In genomic region chr3:37882711-37883110, GRCh38 we compare ENCODE assay signal across 20 cellular contexts. TPM values are rescaled to one million over a fixed set of nuclear protein-coding genes. Genes with fewer than 3 reads are reported as not detected.
DNase-seq lines count a peak whose midpoint lies in the region; ATAC-seq and TF ChIP-seq lines count a peak whose summit lies in the region.
"Had no signal": no experiment of that assay in that cellular context is flagged by ENCODE, and none has a peak within 500 bp of the region (broad histone marks: within the 10 kb centered on the region; RNA-seq: fewer than 3 reads in every experiment).

No MANE protein-coding gene starts in this region.

- H3F3A ChIP-seq in OCI-LY1 (ENCODE audit: insufficient read depth, low read length), result no peaks in the 10 kb centered on the region

- 0 out of 2 replicates have a peak overlapping the region, but pooled peaks have one; percentile 2 for H2AFZ ChIP-seq in OCI-LY1 (ENCODE audit: low read length)
- H2AFZ ChIP-seq: GM23248 had no signal

- intact Hi-C loops in Right ventricle myocardium superior (cut with DNase I) (no loop called here), left cardiac atrium (cut with DNase I) (no loop called here)

- H3K9me3 ChIP-seq in OCI-LY1 (ENCODE audit: low read length), result peaks cover 3% of the 10 kb centered on the region; the same call in 1 of the 2 replicates
- H3K9me3 ChIP-seq in right atrium auricular region, result no peaks in the 10 kb centered on the region
- H3K9me3 ChIP-seq: BLaER1, Caco-2 had no signal

- no peaks in the 10 kb centered on the region for H3K4me1 ChIP-seq in OCI-LY1 (ENCODE audit: insufficient read depth, low read length, severe bottlenecking)
- peaks cover 0 to 38% of the 10 kb centered on the region in 2 donors for H3K4me1 ChIP-seq in right atrium auricular region
- H3K4me1 ChIP-seq: BLaER1, Caco-2 had no signal

- no peaks in the 10 kb centered on the region for H3K79me2 ChIP-seq in OCI-LY1 (ENCODE audit: insufficient read depth, low read length)

- H3K9me2 ChIP-seq in OCI-LY1 (ENCODE audit: low read depth, low read length), result no peaks in the 10 kb centered on the region

- no peak for TF ChIP-seq CTCF in OCI-LY1 (IDR thresholded peaks at IDR 0.05; ENCODE audit: low read length)
- TF ChIP-seq CTCF in right atrium auricular region (IDR thresholded peaks at IDR 0.05), result no peak

- ATAC-seq in Right ventricle myocardium superior (ENCODE audit: poor library complexity) (peak; percentile 54), left cardiac atrium (peak; percentile 50 to 78)
- ATAC-seq: CD8-positive, alpha-beta T cell; HCT116 had no signal

- no peaks in the 10 kb centered on the region for H3K27me3 ChIP-seq in OCI-LY1 (ENCODE audit: insufficient read depth, low read length)
- H3K27me3 ChIP-seq in right atrium auricular region, result no peaks in the 10 kb centered on the region
- H3K27me3 ChIP-seq: BLaER1 had no signal

- H3K4me2 ChIP-seq in OCI-LY1 (ENCODE audit: low read length), result no peak overlapping the region
- H3K4me2 ChIP-seq: BLaER1 had no signal

- H4K20me1 ChIP-seq in OCI-LY1 (ENCODE audit: insufficient read depth, low read length), result no peaks in the 10 kb centered on the region
- H4K20me1 ChIP-seq: BLaER1 had no signal

- no peak overlapping the region for H3K4me3 ChIP-seq in OCI-LY1 (ENCODE audit: low read depth, low read length, poor library complexity, severe bottlenecking)
- H3K4me3 ChIP-seq in right atrium auricular region, result no peak overlapping the region
- H3K4me3 ChIP-seq: BLaER1, GM23248 had no signal

- H3K27ac ChIP-seq in OCI-LY1 (ENCODE audit: low read depth, low read length, poor library complexity, severe bottlenecking) (no peak overlapping the region), right atrium auricular region (peak overlapping the region; percentile 36 to 80)
- H3K27ac ChIP-seq: BLaER1, C4-2B, GM23248 had no signal

- no peak overlapping the region for H3K9ac ChIP-seq in OCI-LY1 (ENCODE audit: low read length)
- H3K9ac ChIP-seq: BLaER1, GM23248 had no signal

- no peak for DNase-seq in Right ventricle myocardium superior
- DNase-seq in left cardiac atrium, result no peak
- no peak for DNase-seq in right atrium auricular region (ENCODE audit: low spot score)
- no peak for DNase-seq in AG08395 (ENCODE audit: low spot score)
- DNase-seq in A172 (ENCODE audit: low spot score), result no peak
- no peak for DNase-seq in NCI-H748 treated with DMSO at 0.1 percent for 48 hours (lab: John Stamatoyannopoulos, UW)
- no peak for DNase-seq in kidney tubule cell (ENCODE audit: low spot score)
- DNase-seq: 8988T; Caco-2; CD4-positive, CD25-positive, alpha-beta regulatory T cell; CD8-positive, alpha-beta T cell; DMS153; DND-41; GM23248; H7 had no signal

- H3K36me3 ChIP-seq in OCI-LY1 (ENCODE audit: insufficient read depth, low read length), result no peaks in the 10 kb centered on the region; the same call in 1 of the 2 replicates
- no peaks in the 10 kb centered on the region for H3K36me3 ChIP-seq in right atrium auricular region
- H3K36me3 ChIP-seq: BLaER1 had no signal

RNA-seq across cellular contexts. Expression of gene CTDSPL, which starts 21.0 kb away (rescaled TPM):
- total RNA-seq in Right ventricle myocardium superior (46.0 TPM), left cardiac atrium (10 to 100 TPM; 46.4 to 50.2 TPM), right atrium auricular region (10 to 100 TPM; 35.1 to 58.4 TPM)
- total RNA-seq in A172 (2014; rRNA removed; shearing (Covaris generic)), result 26.7 and 32.5 TPM in 2 replicates
- total RNA-seq: B cell had no signal
